In genomic region chr2:109437325-109438090, GRCh38 we compare ENCODE assay signal across 15 cellular contexts.
DNase-seq lines count a peak whose midpoint lies in the region; TF ChIP-seq lines count a peak whose summit lies in the region.
"Had no signal": no experiment of that assay in that cellular context is flagged by ENCODE, and none has a peak within 500 bp of the region (broad histone marks: within the 10 kb centered on the region; RNA-seq: fewer than 3 reads in every experiment).

No MANE protein-coding gene starts in this region.

- H3K4me2 ChIP-seq in skeletal muscle satellite cell (ENCODE audit: low read length), result no peak overlapping the region

- CTCF ChIA-PET in MCF 10A (lab: Yijun Ruan, JAX), result interaction anchor here (0.6 kb wide), 1 partner anchor 121 kb away, joined by 3 read pairs; no protein-coding TSS in a partner anchor

- peaks cover 42% of the 10 kb centered on the region for H3K36me3 Mint-ChIP-seq in MCF 10A (ENCODE audit: insufficient read depth, unreplicated experiment)
- H3K36me3 Mint-ChIP-seq: activated naive CD8-positive, alpha-beta T cell treated with anti-CD3 and anti-CD28 coated beads, Interleukin-2, amount 10 ng/mL, durations not matched to agents 7 days and 5 days had no signal

- H3K4me1 ChIP-seq in right atrium auricular region, result peaks cover 0 to 32% of the 10 kb centered on the region in 2 donors
- peaks cover 42% of the 10 kb centered on the region for H3K4me1 ChIP-seq in skeletal muscle satellite cell (ENCODE audit: control insufficient read depth, insufficient read depth, low read length)

- H3K9me3 Mint-ChIP-seq in MCF 10A (ENCODE audit: unreplicated experiment), result peaks cover 29% of the 10 kb centered on the region

- H3K27me3 ChIP-seq in right atrium auricular region, result no peaks in the 10 kb centered on the region
- H3K27me3 ChIP-seq in skeletal muscle satellite cell (ENCODE audit: control insufficient read depth, insufficient read depth, low read length), result no peaks in the 10 kb centered on the region

- peak; percentile 70 for DNase-seq in DMS79 treated with DMSO at 0.1 percent for 48 hours (lab: John Stamatoyannopoulos, UW)
- DNase-seq in NCI-H748 (lab: John Stamatoyannopoulos, UW; ENCODE audit: unreplicated experiment), result peak; percentile 73
- DNase-seq in right atrium auricular region (ENCODE audit: low spot score), result no peak
- no peak for DNase-seq in MCF 10A (ENCODE audit: unreplicated experiment)
- DNase-seq in mucosa of gallbladder (ENCODE audit: low spot score), result no peak
- no peak for DNase-seq in EL
- DNase-seq in hypothalamus (lab: John Stamatoyannopoulos, UW), result no peak
- DNase-seq: activated CD8-positive, alpha-beta memory T cell treated with anti-CD3 and anti-CD28 coated beads, Interleukin-2, amount 50 U/mL, for 4 hours; activated naive CD8-positive, alpha-beta T cell treated with anti-CD3 and anti-CD28 coated beads, Interleukin-2, amount 10 ng/mL, durations not matched to agents 7 days and 5 days; GF-D8; KBM-7; NCI-H446; SIG-M5 had no signal

- no peak overlapping the region for H3K4me3 Mint-ChIP-seq in MCF 10A (ENCODE audit: unreplicated experiment)
- H3K4me3 Mint-ChIP-seq: activated naive CD8-positive, alpha-beta T cell treated with anti-CD3 and anti-CD28 coated beads, Interleukin-2, amount 10 ng/mL, durations not matched to agents 7 days and 5 days; B cell had no signal

- intact Hi-C loops in MCF 10A (cut with micrococcal nuclease), result no loop called here

- no peak overlapping the region for H3K27ac Mint-ChIP-seq in MCF 10A (ENCODE audit: low read depth, unreplicated experiment)
- H3K27ac Mint-ChIP-seq: activated naive CD8-positive, alpha-beta T cell treated with anti-CD3 and anti-CD28 coated beads, Interleukin-2, amount 10 ng/mL, durations not matched to agents 7 days and 5 days; B cell had no signal

- H3K36me3 ChIP-seq in right atrium auricular region, result no peaks in the 10 kb centered on the region
- peaks cover 43% of the 10 kb centered on the region for H3K36me3 ChIP-seq in skeletal muscle satellite cell (ENCODE audit: insufficient read depth, low read length)

- no TSS peak for BruUV-seq in MCF 10A (replicated peaks; lab: Mats Ljungman, UMichigan)

- H3K4me3 ChIP-seq in right atrium auricular region (no peak overlapping the region), skeletal muscle satellite cell (ENCODE audit: low read length) (peak overlapping the region; percentile 3)

- H3K9me3 ChIP-seq in right atrium auricular region, result peaks cover 0 to 14% of the 10 kb centered on the region in 2 donors
- H3K9me3 ChIP-seq in skeletal muscle satellite cell (replicated peaks; ENCODE audit: low read length), result peaks cover 3% of the 10 kb centered on the region

- peak overlapping the region; percentile 69 for H3K9ac ChIP-seq in skeletal muscle satellite cell (ENCODE audit: low read depth, low read length)

- H3K27ac ChIP-seq in right atrium auricular region, result peak overlapping the region; percentile 74 to 75

- POLR2A ChIA-PET in MCF 10A (lab: Yijun Ruan, JAX), result no interaction called here

- no peaks in the 10 kb centered on the region for H3K4me1 Mint-ChIP-seq in MCF 10A (ENCODE audit: insufficient read depth, unreplicated experiment)
- H3K4me1 Mint-ChIP-seq: activated naive CD8-positive, alpha-beta T cell treated with anti-CD3 and anti-CD28 coated beads, Interleukin-2, amount 10 ng/mL, durations not matched to agents 7 days and 5 days; B cell had no signal

- H3K27me3 Mint-ChIP-seq in MCF 10A (ENCODE audit: insufficient read depth, unreplicated experiment), result no peaks in the 10 kb centered on the region
- H3K27me3 Mint-ChIP-seq: activated naive CD8-positive, alpha-beta T cell treated with anti-CD3 and anti-CD28 coated beads, Interleukin-2, amount 10 ng/mL, durations not matched to agents 7 days and 5 days; B cell had no signal

- TF ChIP-seq CTCF in right atrium auricular region (IDR thresholded peaks at IDR 0.05) (no peak), MCF 10A (IDR thresholded peaks at IDR 0.05; ENCODE audit: unreplicated experiment) (no peak)

Comparison
In these comparisons a context has a peak if more than half of its experiments do, and no peak if none do; other contexts are left out.
1. DNase-seq: peak in DMS79 treated with DMSO at 0.1 percent for 48 hours (single experiment) and NCI-H748 (single experiment); none in right atrium auricular region (single experiment), MCF 10A (single experiment), mucosa of gallbladder (single experiment), EL (single experiment) and hypothalamus (0 of 51).